In genomic region chr3:14503033-14503705, GRCh38 we compare ENCODE assay signal across 1 cellular context.
TF ChIP-seq lines count a peak whose summit lies in the region.

No MANE protein-coding gene starts in this region.

TF ChIP-seq in K562, 482 proteins besides CTCF, POLR2A, EP300 and RAD21 (continued from another document):
- TF ChIP-seq TAF9B (IDR thresholded peaks at IDR 0.05; ENCODE audit: partially characterized antibody): no peak
- TF ChIP-seq STAG1 (CRISPR knock-in tag; IDR thresholded peaks at IDR 0.05; ENCODE audit: borderline replicate concordance): no peak
- no peak for TF ChIP-seq TEAD2 (tag; IDR thresholded peaks at IDR 0.05)
- TF ChIP-seq ELF1 (tag; IDR thresholded peaks at IDR 0.05): no peak
- TF ChIP-seq HDGF (IDR thresholded peaks at IDR 0.05): no peak
- peak; percentile 35 to 86; a peak in 2 of 4 replicates for TF ChIP-seq FOXA3 (CRISPR knock-in tag; conservative IDR thresholded peaks at IDR 0.05 in 1 of 2, IDR thresholded peaks at IDR 0.05 in 1 of 2)
- peak; percentile 57; the same call in 1 of the 2 replicates for TF ChIP-seq NR2C2 (CRISPR knock-in tag; IDR thresholded peaks at IDR 0.05)
- TF ChIP-seq NR2C2 (tag; IDR thresholded peaks at IDR 0.05): no peak
- TF ChIP-seq CREM (IDR thresholded peaks at IDR 0.05; ENCODE audit: low read depth): peak; percentile 87
- TF ChIP-seq JUND (IDR thresholded peaks at IDR 0.05; ENCODE audit: borderline replicate concordance, low read depth, low read length): 0 out of 2 replicates have a peak, but pooled peaks have one; percentile 17
- TF ChIP-seq JUND (tag; IDR thresholded peaks at IDR 0.05; ENCODE audit: borderline replicate concordance, low read depth, low read length): no peak
- no peak for TF ChIP-seq EWSR1 (IDR thresholded peaks at IDR 0.05; ENCODE audit: borderline replicate concordance, low read depth, partially characterized antibody)
- TF ChIP-seq PHB (CRISPR knock-in tag; IDR thresholded peaks at IDR 0.05): no peak
- no peak for TF ChIP-seq TOE1 (IDR thresholded peaks at IDR 0.05; ENCODE audit: borderline replicate concordance)
- TF ChIP-seq TOE1 (CRISPR knock-in tag; IDR thresholded peaks at IDR 0.05; ENCODE audit: borderline replicate concordance, low read depth): peak; percentile 52; the same call in 1 of the 2 replicates
- peak; percentile 47; the same call in 1 of the 2 replicates for TF ChIP-seq CEBPG (CRISPR knock-in tag; IDR thresholded peaks at IDR 0.05)
- peak in 1 of 2 experiments; percentile 70; a peak in 2 of 4 replicates for TF ChIP-seq CEBPG (tag; conservative IDR thresholded peaks at IDR 0.05 in 1 of 2, IDR thresholded peaks at IDR 0.05 in 1 of 2)
- no peak for TF ChIP-seq PATZ1 (CRISPR knock-in tag; IDR thresholded peaks at IDR 0.05; ENCODE audit: borderline replicate concordance)
- TF ChIP-seq E2F5 (CRISPR knock-in tag; IDR thresholded peaks at IDR 0.05): peak; percentile 79; the same call in 1 of the 2 replicates
- no peak for TF ChIP-seq TCF3 (CRISPR knock-in tag; IDR thresholded peaks at IDR 0.05)
- no peak for TF ChIP-seq ATF1 (CRISPR knock-in tag; IDR thresholded peaks at IDR 0.05)
- TF ChIP-seq ATF1 (tag; IDR thresholded peaks at IDR 0.05): peak; percentile 85
- TF ChIP-seq CREB1 (IDR thresholded peaks at IDR 0.05): peak; percentile 64; the same call in 1 of the 2 replicates
- TF ChIP-seq CREB1 (CRISPR knock-in tag; IDR thresholded peaks at IDR 0.05): peak; percentile 80
- 0 out of 2 replicates have a peak, but pooled peaks have one; percentile 51 for TF ChIP-seq FOXP1 (CRISPR knock-in tag; IDR thresholded peaks at IDR 0.05)
- no peak for TF ChIP-seq ZBTB9 (CRISPR knock-in tag; IDR thresholded peaks at IDR 0.05)
- no peak for TF ChIP-seq NFE2 (IDR thresholded peaks at IDR 0.05; ENCODE audit: low read depth)
- TF ChIP-seq SNIP1 (IDR thresholded peaks at IDR 0.05; ENCODE audit: low read depth): no peak
- TF ChIP-seq E2F4 (CRISPR knock-in tag; IDR thresholded peaks at IDR 0.05; ENCODE audit: low read depth): no peak
- no peak for TF ChIP-seq ZNF57 (CRISPR knock-in tag; IDR thresholded peaks at IDR 0.05)
- peak in 1 of 2 experiments; percentile 17 for TF ChIP-seq E2F6 (IDR thresholded peaks at IDR 0.05; ENCODE audit: borderline replicate concordance in 1 of 2, extremely low read depth in 1 of 2, insufficient read depth in 1 of 2, insufficient read length in 1 of 2, low read depth in 1 of 2, low read length in 1 of 2, poor library complexity in 1 of 2, severe bottlenecking in 1 of 2)
- TF ChIP-seq ZNF79 (CRISPR knock-in tag; IDR thresholded peaks at IDR 0.05; ENCODE audit: low read depth): no peak
- no peak for TF ChIP-seq ID3 (CRISPR knock-in tag; IDR thresholded peaks at IDR 0.05)
- 0 out of 2 replicates have a peak, but pooled peaks have one; percentile 21 for TF ChIP-seq ID3 (tag; IDR thresholded peaks at IDR 0.05)
- no peak for TF ChIP-seq RBM17 (IDR thresholded peaks at IDR 0.05; ENCODE audit: borderline replicate concordance, low read depth, low read length)
- TF ChIP-seq MYBL2 (IDR thresholded peaks at IDR 0.05; ENCODE audit: low read depth): no peak
- 0 out of 2 replicates have a peak, but pooled peaks have one; percentile 73 for TF ChIP-seq MYBL2 (CRISPR knock-in tag; IDR thresholded peaks at IDR 0.05; ENCODE audit: borderline replicate concordance)
- TF ChIP-seq ZNF584 (CRISPR knock-in tag; IDR thresholded peaks at IDR 0.05; ENCODE audit: low read depth): no peak
